ENCODE assay signal across 8 cellular contexts in the genomic region with DNA sequence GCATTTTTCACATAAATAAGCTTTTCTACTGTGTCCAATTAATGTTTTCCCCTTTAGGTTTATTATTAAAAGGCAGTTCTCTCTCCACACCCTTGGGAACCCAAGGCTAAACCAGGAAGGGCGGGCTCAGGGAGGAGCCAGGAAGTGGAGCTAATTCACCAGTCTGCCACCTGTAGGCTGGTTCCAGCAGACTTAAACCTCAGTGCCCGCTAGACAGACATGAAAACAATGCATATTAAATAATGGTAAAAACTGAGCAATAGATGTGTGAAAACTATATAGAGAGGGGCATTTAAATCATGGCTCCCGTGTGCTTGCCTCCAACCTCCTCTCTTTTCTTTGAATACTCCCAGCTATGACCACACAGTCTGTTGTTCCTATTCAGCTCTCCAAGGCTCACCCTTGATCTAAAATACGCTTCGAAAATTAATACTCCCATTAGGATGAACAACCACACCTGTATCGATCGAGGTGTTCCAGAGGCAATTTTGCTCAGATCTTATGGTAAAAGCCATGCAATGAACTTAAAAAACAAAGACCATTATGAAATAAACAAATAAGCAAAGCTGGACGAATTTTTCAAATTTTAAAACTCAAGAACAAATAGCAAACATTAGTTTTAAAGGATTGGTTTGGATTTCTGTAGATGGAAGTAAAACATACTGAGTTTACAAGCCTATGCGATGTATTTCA.
DNase-seq lines count a peak whose midpoint lies in the region; ATAC-seq and TF ChIP-seq lines count a peak whose summit lies in the region.

No MANE protein-coding gene starts in this region.

- peak overlapping the region; percentile 29 for H3K4me3 Mint-ChIP-seq in activated naive CD8-positive, alpha-beta T cell treated with anti-CD3 and anti-CD28 coated beads for 36 hours

- H3K27me3 Mint-ChIP-seq in activated naive CD8-positive, alpha-beta T cell treated with anti-CD3 and anti-CD28 coated beads for 36 hours: peaks cover 58% of the 10 kb centered on the region

- ATAC-seq in lower lobe of right lung (peak; percentile 71 to 82), GM19397 (IDR thresholded peaks at IDR 0.05; ENCODE audit: unreplicated experiment) (no peak), GM21786 (IDR thresholded peaks at IDR 0.05; ENCODE audit: unreplicated experiment) (no peak)

- H3K9ac ChIP-seq in KMS-11: no peak overlapping the region

- intact Hi-C loops in lower lobe of right lung (cut with DNase I): no loop called here

- no peaks in the 10 kb centered on the region for H3K4me1 Mint-ChIP-seq in activated naive CD8-positive, alpha-beta T cell treated with anti-CD3 and anti-CD28 coated beads for 36 hours

- H3K4me3 ChIP-seq in KMS-11 (IDR thresholded peaks at IDR 0.05; ENCODE audit: insufficient read depth, low read depth, low read length): no peak overlapping the region
- no peak overlapping the region for H3K4me3 ChIP-seq in lower lobe of right lung

- H3K9me3 ChIP-seq in lower lobe of right lung: no peaks in the 10 kb centered on the region

- TF ChIP-seq CTCF in KMS-11 (conservative IDR thresholded peaks at IDR 0.05; ENCODE audit: low read depth, low read length) (peak; percentile 33), lower lobe of right lung (IDR thresholded peaks at IDR 0.05) (peak; percentile 29)

- H3K4me1 ChIP-seq in KMS-11 (ENCODE audit: low read depth, poor library complexity, severe bottlenecking): peaks cover 11% of the 10 kb centered on the region
- peaks cover 11% of the 10 kb centered on the region for H3K4me1 ChIP-seq in lower lobe of right lung

- no peaks in the 10 kb centered on the region for H3K9me3 Mint-ChIP-seq in activated naive CD8-positive, alpha-beta T cell treated with anti-CD3 and anti-CD28 coated beads for 36 hours

- H3K4me2 ChIP-seq in KMS-11: no peak overlapping the region; the same call in 1 of the 2 replicates

- H3K36me3 ChIP-seq in KMS-11 (ENCODE audit: insufficient read depth) (no peaks in the 10 kb centered on the region), lower lobe of right lung (no peaks in the 10 kb centered on the region)

- H2AFZ ChIP-seq in KMS-11 (ENCODE audit: low read depth): no peak overlapping the region

- H4K20me1 ChIP-seq in KMS-11 (ENCODE audit: insufficient read depth): no peaks in the 10 kb centered on the region

- H3K27ac Mint-ChIP-seq in activated naive CD8-positive, alpha-beta T cell treated with anti-CD3 and anti-CD28 coated beads for 36 hours: no peak overlapping the region

- DNase-seq in D341Med (ENCODE audit: low spot score): peak; percentile 52
- DNase-seq in activated naive CD8-positive, alpha-beta T cell treated with anti-CD3 and anti-CD28 coated beads for 36 hours: no peak
- no peak for DNase-seq in lower lobe of right lung
- no peak for DNase-seq in effector CD4-positive, alpha-beta T cell
- DNase-seq in EL: no peak

- H3K27me3 ChIP-seq in KMS-11 (ENCODE audit: insufficient read depth, low read depth): peaks cover 12% of the 10 kb centered on the region
- peaks cover 39% of the 10 kb centered on the region for H3K27me3 ChIP-seq in lower lobe of right lung (ENCODE audit: low read depth)

- no peaks in the 10 kb centered on the region for H3K36me3 Mint-ChIP-seq in activated naive CD8-positive, alpha-beta T cell treated with anti-CD3 and anti-CD28 coated beads for 36 hours

- H3K27ac ChIP-seq in KMS-11 (no peak overlapping the region), lower lobe of right lung (no peak overlapping the region)

- no peaks in the 10 kb centered on the region for H3K79me2 ChIP-seq in KMS-11 (ENCODE audit: insufficient read depth, low read depth)

Comparison
In these comparisons a context has a peak if more than half of its experiments do, and no peak if none do; other contexts are left out.
1. ATAC-seq: peak in lower lobe of right lung (2 of 2); none in GM19397 (single experiment) and GM21786 (single experiment).